13 cellular contexts compared by ENCODE assay signal in genomic region chr2:33292981-33293586, GRCh38.
DNase-seq lines count a peak whose midpoint lies in the region; ATAC-seq and TF ChIP-seq lines count a peak whose summit lies in the region.
"Had no signal": no experiment of that assay in that cellular context is flagged by ENCODE, and none has a peak within 500 bp of the region (broad histone marks: within the 10 kb centered on the region; RNA-seq: fewer than 3 reads in every experiment).

No MANE protein-coding gene starts in this region.

- intact Hi-C loops in body of pancreas (cut with DNase I) (no loop called here), thyroid gland (cut with DNase I) (no loop called here)

- TF ChIP-seq POLR2A in body of pancreas (IDR thresholded peaks at IDR 0.05), result no peak
- TF ChIP-seq POLR2A in thyroid gland (IDR thresholded peaks at IDR 0.05), result no peak

- H3K4me3 ChIP-seq in body of pancreas (no peak overlapping the region), thyroid gland (replicated peaks in 1 of 3) (no peak overlapping the region)

- H3K27me3 ChIP-seq in body of pancreas (no peaks in the 10 kb centered on the region), thyroid gland (no peaks in the 10 kb centered on the region)

- WGBS in body of pancreas, 2 donors, result 61 to 76% methylated on average over 11 of the region's 11 CpGs
- WGBS in thyroid gland, 2 donors, result 82 to 83% methylated on average over 11 of the region's 11 CpGs

- peaks cover 19% of the 10 kb centered on the region for H3K4me1 ChIP-seq in body of pancreas
- H3K4me1 ChIP-seq in thyroid gland, result peaks cover 15 to 16% of the 10 kb centered on the region in 2 donors

- H3K36me3 ChIP-seq in body of pancreas (replicated peaks in 1 of 2; ENCODE audit: insufficient read depth in 1 of 2, low read depth in 2 of 2) (no peaks in the 10 kb centered on the region), thyroid gland (no peaks in the 10 kb centered on the region)

- H3K27ac ChIP-seq in body of pancreas (no peak overlapping the region), thyroid gland (no peak overlapping the region)

- peak; percentile 14 for DNase-seq in DMS153 treated with DMSO at 0.1 percent for 48 hours (lab: John Stamatoyannopoulos, UW; ENCODE audit: unreplicated experiment)
- peak; percentile 53 to 96 (median 72) for DNase-seq in NCI-H1417 (lab: John Stamatoyannopoulos, UW)
- DNase-seq in body of pancreas, result peak in 2 of 4 donors; percentile 11 to 25
- DNase-seq in iris pigment epithelial cell (ENCODE audit: low read depth), result peak; percentile 63
- DNase-seq in stimulated activated CD4-positive, alpha-beta T cell treated with anti-CD3 and anti-CD28 coated beads, Interleukin-2, amount 100 ng/mL, for 24 hours, result no peak
- no peak for DNase-seq in thyroid gland
- no peak for DNase-seq in stimulated activated CD4-positive, alpha-beta T cell treated with anti-CD3 and anti-CD28 coated beads, Interleukin-4, amount 100 ng/mL, for 4 hours
- DNase-seq in KG1 (lab: John Stamatoyannopoulos, UW), result no peak
- DNase-seq: activated CD4-positive, alpha-beta T cell treated with anti-CD3 and anti-CD28 coated beads for 4 hours; DND-41; erythroblast; islet precursor cell; naive B cell had no signal

- TF ChIP-seq CTCF in body of pancreas (IDR thresholded peaks at IDR 0.05) (no peak), thyroid gland (IDR thresholded peaks at IDR 0.05) (no peak)

- H3K9me3 ChIP-seq in body of pancreas, result no peaks in the 10 kb centered on the region
- no peaks in the 10 kb centered on the region for H3K9me3 ChIP-seq in thyroid gland

- ATAC-seq in body of pancreas, result peak; percentile 64

Comparison
In these comparisons a context has a peak if more than half of its experiments do, and no peak if none do; other contexts are left out.
1. DNase-seq: peak in DMS153 treated with DMSO at 0.1 percent for 48 hours (single experiment), NCI-H1417 (3 of 3) and iris pigment epithelial cell (single experiment); none in stimulated activated CD4-positive, alpha-beta T cell treated with anti-CD3 and anti-CD28 coated beads, Interleukin-2, amount 100 ng/mL, for 24 hours (0 of 2), thyroid gland (0 of 2), stimulated activated CD4-positive, alpha-beta T cell treated with anti-CD3 and anti-CD28 coated beads, Interleukin-4, amount 100 ng/mL, for 4 hours (0 of 2) and KG1 (single experiment).